Comparison of ENCODE assay signal across 18 cellular contexts in the genomic region with DNA sequence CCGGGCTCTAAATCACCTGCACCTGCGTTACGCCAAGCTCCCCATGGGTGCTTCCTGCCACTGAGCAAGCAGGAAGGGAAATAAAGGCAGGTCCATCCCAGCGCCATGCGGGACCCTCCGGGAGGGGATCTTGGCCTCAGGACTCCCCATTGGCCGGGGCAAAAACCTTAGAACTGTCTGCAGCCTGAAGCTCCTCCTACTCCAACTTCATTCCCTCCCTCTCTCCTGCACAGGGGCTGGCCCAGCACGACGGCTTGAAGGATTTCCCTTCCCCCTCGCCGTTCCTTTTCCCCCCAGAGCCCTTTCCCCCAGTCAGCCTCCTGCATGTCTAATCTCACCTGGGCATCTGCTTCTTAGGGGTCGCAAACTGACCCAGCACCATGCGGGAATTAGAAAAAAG.
DNase-seq lines count a peak whose midpoint lies in the region; ATAC-seq and TF ChIP-seq lines count a peak whose summit lies in the region.
"Had no signal": no experiment of that assay in that cellular context is flagged by ENCODE, and none has a peak within 500 bp of the region (broad histone marks: within the 10 kb centered on the region; RNA-seq: fewer than 3 reads in every experiment).

No MANE protein-coding gene starts in this region.

- no peak overlapping the region for H3K4ac ChIP-seq in neuronal stem cell (ENCODE audit: low read length)

- TF ChIP-seq CTCF in HCT116 (IDR thresholded peaks at IDR 0.05 in 2 of 3, conservative IDR thresholded peaks at IDR 0.05 in 1 of 3; ENCODE audit: borderline replicate concordance in 1 of 3, insufficient read depth in 1 of 3, low read depth in 2 of 3, low read length in 2 of 3), result no peak

- no peaks in the 10 kb centered on the region for H3K79me1 ChIP-seq in neuronal stem cell (ENCODE audit: low read depth, low read length)

- no peaks in the 10 kb centered on the region for H3K79me2 ChIP-seq in HCT116 (ENCODE audit: insufficient read depth, low read length)

- no peak overlapping the region for H3K9ac ChIP-seq in HCT116 (ENCODE audit: low read length)
- H3K9ac ChIP-seq in neuronal stem cell (ENCODE audit: low read depth, low read length, poor library complexity), result no peak overlapping the region

- H3K27me3 ChIP-seq in HCT116 (ENCODE audit: insufficient read depth, low read length) (no peaks in the 10 kb centered on the region; the same call in 1 of the 2 replicates), neuronal stem cell (ENCODE audit: control insufficient read depth in 3 of 3, insufficient read depth in 3 of 3, low read depth in 1 of 3, low read length in 3 of 3) (peaks cover 0 to 23% (median 0%) of the 10 kb centered on the region in 3 experiments)
- H3K27me3 ChIP-seq: BE2C had no signal

- CTCF ChIA-PET in HCT116 (lab: Charles Lee), result no interaction called here

- H3K4me3 ChIP-seq in HCT116 (replicated peaks in 1 of 2; ENCODE audit: low read depth in 1 of 2, low read length in 2 of 2) (no peak overlapping the region), neuronal stem cell (ENCODE audit: low read length in 2 of 2) (no peak overlapping the region)

- no peak overlapping the region for H2AFZ ChIP-seq in HCT116 (ENCODE audit: low read depth, low read length, poor library complexity, severe bottlenecking)
- no peak overlapping the region for H2AFZ ChIP-seq in neuronal stem cell (ENCODE audit: low read length)

- RAD21 ChIA-PET in HCT116 (lab: Charles Lee; ENCODE audit: low non-redundant PET in 1 of 2, low total read pairs in 2 of 2, uncharacterized antibody in 2 of 2, unreplicated experiment in 2 of 2), result interaction anchor here in 1 of 2 experiments (0.6 kb wide), 1 partner anchor 24 kb away, joined by 3 read pairs; no protein-coding TSS in a partner anchor

- H3K14ac ChIP-seq in neuronal stem cell (ENCODE audit: low read length), result no peak overlapping the region

- DNase-seq in COLO668 (lab: John Stamatoyannopoulos, UW; ENCODE audit: unreplicated experiment), result peak; percentile 32
- no peak for DNase-seq in HCT116 (ENCODE audit: low read depth, low spot score)
- peak; percentile 57 for DNase-seq in iPS-NIHi11 (ENCODE audit: low spot score)
- no peak for DNase-seq in neuronal stem cell (ENCODE audit: low spot score)
- DNase-seq in SKM-1 treated with dmso at 0.1 percent for 144 hours (lab: John Stamatoyannopoulos, UW; ENCODE audit: unreplicated experiment), result no peak
- DNase-seq: BE2C; Caco-2; CD4-positive, alpha-beta T cell; DMS 273 treated with DMSO at 0.1 percent for 48 hours; DND-41; Kasumi-1; NCI-H187; NCI-H510A; NCI-H748 treated with DMSO at 0.1 percent for 48 hours; T-cell had no signal

- H3K18ac ChIP-seq in neuronal stem cell (ENCODE audit: low read length), result no peak overlapping the region

- no peak overlapping the region for H3K4me2 ChIP-seq in HCT116 (ENCODE audit: low read length)
- H3K4me2 ChIP-seq in neuronal stem cell (ENCODE audit: insufficient read depth, low read length, poor library complexity, severe bottlenecking), result no peak overlapping the region

- H3K9me2 ChIP-seq in HCT116 (ENCODE audit: insufficient read depth), result no peaks in the 10 kb centered on the region

- intact Hi-C loops in HCT116 (cut with micrococcal nuclease), result no loop called here

- H4K91ac ChIP-seq in neuronal stem cell (ENCODE audit: low read depth, low read length, poor library complexity), result no peak overlapping the region

- no peaks in the 10 kb centered on the region for H4K20me1 ChIP-seq in HCT116 (ENCODE audit: insufficient read depth)

- H2BK120ac ChIP-seq in neuronal stem cell (ENCODE audit: low read depth, low read length), result peak overlapping the region; percentile 0

- H3K23ac ChIP-seq in neuronal stem cell (ENCODE audit: low read depth, low read length, poor library complexity), result no peak overlapping the region

- TF ChIP-seq RAD21 in HCT116 (IDR thresholded peaks at IDR 0.05; ENCODE audit: low read depth), result no peak

- ATAC-seq in HCT116, result peak; percentile 32; the same call in 1 of the 2 replicates
- no peak for ATAC-seq in HG03280 (IDR thresholded peaks at IDR 0.05; ENCODE audit: unreplicated experiment)
- no peak for ATAC-seq in GM18868 (IDR thresholded peaks at IDR 0.05; ENCODE audit: unreplicated experiment)
- ATAC-seq: SK-N-SH treated with all-trans-retinoic acid at 6 μM for 48 hours, T-cell had no signal

- H2BK12ac ChIP-seq in neuronal stem cell (ENCODE audit: low read length), result no peak overlapping the region

- POLR2A ChIA-PET in HCT116 (lab: Charles Lee), result no interaction called here

- no peak overlapping the region for H3K27ac ChIP-seq in HCT116 (ENCODE audit: low read depth, low read length)
- no peak overlapping the region for H3K27ac ChIP-seq in neuronal stem cell (replicated peaks; ENCODE audit: low read length)

- TF ChIP-seq POLR2A in HCT116 (IDR thresholded peaks at IDR 0.05; ENCODE audit: borderline replicate concordance, extremely low read depth, insufficient read depth, insufficient read length), result no peak

- no CpG with 5 or more reads among the region's 13 CpGs for WGBS in neuronal stem cell (ENCODE audit: extremely low coverage in 2 of 2, insufficient read length in 2 of 2, insufficient replicate concordance in 1 of 2), 2 donors

- peaks cover 0 to 6% of the 10 kb centered on the region in 2 experiments; a peak in 1 of 4 replicates for H3K4me1 ChIP-seq in HCT116 (ENCODE audit: control insufficient read depth in 1 of 2, insufficient read depth in 2 of 2, low read length in 2 of 2)
- H3K4me1 ChIP-seq in neuronal stem cell (ENCODE audit: control insufficient read depth in 2 of 2, insufficient read depth in 1 of 2, low read depth in 1 of 2, low read length in 2 of 2), result peaks cover 6 to 14% of the 10 kb centered on the region in 2 donors

- no peak overlapping the region for H2BK5ac ChIP-seq in neuronal stem cell (ENCODE audit: low read length)

- peak overlapping the region; percentile 91 for H2BK15ac ChIP-seq in neuronal stem cell (ENCODE audit: low read length)

- peak overlapping the region; percentile 96 for H2AK5ac ChIP-seq in neuronal stem cell (ENCODE audit: low read depth, low read length)

- no peaks in the 10 kb centered on the region; a peak in 1 of 4 replicates for H3K9me3 ChIP-seq in HCT116 (ENCODE audit: control insufficient read depth in 1 of 2, insufficient read depth in 1 of 2, low read depth in 1 of 2, low read length in 2 of 2)
- peaks cover 3 to 7% of the 10 kb centered on the region in 2 donors for H3K9me3 ChIP-seq in neuronal stem cell (replicated peaks in 1 of 2; ENCODE audit: control insufficient read depth in 2 of 2, insufficient read depth in 1 of 2, low read depth in 1 of 2, low read length in 2 of 2)
- H3K9me3 ChIP-seq: BE2C had no signal

- no peak overlapping the region for H4K8ac ChIP-seq in neuronal stem cell (ENCODE audit: low read depth, low read length)

- H3K36me3 ChIP-seq in HCT116 (ENCODE audit: control insufficient read depth in 1 of 2, insufficient read depth in 2 of 2, low read length in 2 of 2) (no peaks in the 10 kb centered on the region), neuronal stem cell (replicated peaks in 1 of 2; ENCODE audit: control insufficient read depth in 2 of 2, insufficient read depth in 2 of 2, low read length in 2 of 2) (no peaks in the 10 kb centered on the region)
- H3K36me3 ChIP-seq: BE2C had no signal

- BruUV-seq in HCT116 (replicated peaks; lab: Mats Ljungman, UMichigan), result no TSS peak

TF ChIP-seq in HCT116, 20 proteins besides CTCF, POLR2A, EP300 and RAD21 (continues in another document):
- TF ChIP-seq CBX3 (IDR thresholded peaks at IDR 0.05; ENCODE audit: low read depth), result no peak
- TF ChIP-seq, protein P1, sequence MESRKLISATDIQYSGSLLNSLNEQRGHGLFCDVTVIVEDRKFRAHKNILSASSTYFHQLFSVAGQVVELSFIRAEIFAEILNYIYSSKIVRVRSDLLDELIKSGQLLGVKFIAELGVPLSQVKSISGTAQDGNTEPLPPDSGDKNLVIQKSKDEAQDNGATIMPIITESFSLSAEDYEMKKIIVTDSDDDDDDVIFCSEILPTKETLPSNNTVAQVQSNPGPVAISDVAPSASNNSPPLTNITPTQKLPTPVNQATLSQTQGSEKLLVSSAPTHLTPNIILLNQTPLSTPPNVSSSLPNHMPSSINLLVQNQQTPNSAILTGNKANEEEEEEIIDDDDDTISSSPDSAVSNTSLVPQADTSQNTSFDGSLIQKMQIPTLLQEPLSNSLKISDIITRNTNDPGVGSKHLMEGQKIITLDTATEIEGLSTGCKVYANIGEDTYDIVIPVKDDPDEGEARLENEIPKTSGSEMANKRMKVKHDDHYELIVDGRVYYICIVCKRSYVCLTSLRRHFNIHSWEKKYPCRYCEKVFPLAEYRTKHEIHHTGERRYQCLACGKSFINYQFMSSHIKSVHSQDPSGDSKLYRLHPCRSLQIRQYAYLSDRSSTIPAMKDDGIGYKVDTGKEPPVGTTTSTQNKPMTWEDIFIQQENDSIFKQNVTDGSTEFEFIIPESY (IDR thresholded peaks at IDR 0.05; ENCODE audit: extremely low read depth, insufficient replicate concordance, low read length), result no peak
- TF ChIP-seq EZH2phosphoT487 (IDR thresholded peaks at IDR 0.05; ENCODE audit: borderline replicate concordance), result no peak
- no peak for TF ChIP-seq ELF1 (IDR thresholded peaks at IDR 0.05; ENCODE audit: borderline replicate concordance, low read depth)
- no peak for TF ChIP-seq ZNF274 (IDR thresholded peaks at IDR 0.05; ENCODE audit: low read depth, low read length)
- TF ChIP-seq POLR2AphosphoS5 (IDR thresholded peaks at IDR 0.05; ENCODE audit: low read depth, low read length), result no peak
- TF ChIP-seq SP1 (IDR thresholded peaks at IDR 0.05; ENCODE audit: low read depth), result no peak
- no peak for TF ChIP-seq SRF (IDR thresholded peaks at IDR 0.05; ENCODE audit: low read depth)

Comparison
In these comparisons a context has a peak if more than half of its experiments do, and no peak if none do; other contexts are left out.
1. DNase-seq: peak in COLO668 (single experiment) and iPS-NIHi11 (single experiment); none in HCT116 (single experiment), neuronal stem cell (single experiment) and SKM-1 treated with dmso at 0.1 percent for 144 hours (single experiment).